8 cellular contexts compared by ENCODE assay signal in the genomic region with DNA sequence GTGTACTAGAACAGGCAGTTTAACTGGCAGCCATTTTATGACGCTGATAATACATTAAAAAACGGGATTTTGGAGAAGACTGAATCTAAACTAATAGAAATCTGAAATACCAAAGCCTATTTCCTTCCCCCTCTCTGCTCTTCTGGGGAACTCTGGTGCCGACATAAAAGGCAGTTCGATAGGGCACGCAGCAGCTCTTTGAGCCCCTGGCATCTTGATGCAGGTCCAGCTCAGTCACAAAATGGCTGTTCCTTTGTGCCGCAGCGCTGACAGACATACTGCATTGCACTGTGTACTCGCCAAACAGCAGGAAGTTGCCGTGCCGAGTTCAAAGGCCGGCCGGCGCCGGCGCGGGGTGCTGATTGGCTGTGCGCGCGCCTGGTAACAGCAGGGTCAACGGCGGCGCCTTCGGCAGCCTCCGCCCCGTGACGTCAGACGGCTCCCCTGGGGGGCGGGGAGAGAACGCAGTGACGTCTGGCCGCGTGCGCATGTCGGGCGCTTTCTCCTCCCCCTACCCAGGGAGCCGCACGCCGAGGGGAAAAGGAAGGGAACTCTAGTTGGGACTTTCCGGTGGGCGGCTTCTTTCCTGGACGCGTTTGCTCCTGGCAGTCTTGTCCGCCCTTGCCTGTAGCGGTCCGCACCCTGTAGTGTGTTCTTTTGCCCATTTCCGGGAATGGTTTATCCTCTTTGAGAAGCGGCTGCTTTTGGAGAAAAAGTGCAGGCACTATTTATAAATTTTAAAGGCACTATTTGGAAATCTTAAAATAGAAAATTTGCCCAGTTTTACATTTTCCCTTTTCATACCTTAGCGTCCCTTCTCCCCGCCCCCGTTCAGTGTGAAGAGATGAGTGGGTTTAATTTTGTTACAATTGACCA. TPM values are rescaled to one million over a fixed set of nuclear protein-coding genes. Genes with fewer than 3 reads are reported as not detected.
A peak's percentile ranks its signal among the peaks of the same experiment; 100 is the strongest.
DNase-seq lines count a peak whose midpoint lies in the region; ATAC-seq and TF ChIP-seq lines count a peak whose summit lies in the region.

No MANE protein-coding gene starts in this region.

- DNase-seq in DMS79 (lab: John Stamatoyannopoulos, UW) = peak; percentile 87
- DNase-seq in KG1 (lab: John Stamatoyannopoulos, UW) = peak; percentile 96
- DNase-seq in activated T-cell treated with anti-CD3 and anti-CD28 coated beads, Interleukin-2, amount 50 U/mL, for 48 hours = peak; percentile 99
- peak; percentile 97 to 99 for DNase-seq in stimulated activated CD8-positive, alpha-beta memory T cell treated with anti-CD3 and anti-CD28 coated beads, Interleukin-7, amount 100 ng/mL, for 1 hour (ENCODE audit: low read depth in 2 of 2)

- peak overlapping the region; percentile 94 for H3K9ac ChIP-seq in muscle layer of colon (ENCODE audit: low read length)

- no peaks in the 10 kb centered on the region for H3K9me3 ChIP-seq in muscle layer of colon (ENCODE audit: low read length)

- H3K27ac ChIP-seq in muscle layer of colon (ENCODE audit: low read depth, low read length) = peak overlapping the region; percentile 91

- H3K27me3 ChIP-seq in muscle layer of colon (ENCODE audit: control insufficient read depth in 1 of 2, insufficient read depth in 2 of 2, low read length in 2 of 2) = no peaks in the 10 kb centered on the region

- H3K4me1 ChIP-seq in muscle layer of colon (ENCODE audit: insufficient read depth, low read length) = peaks cover 46% of the 10 kb centered on the region

- no peaks in the 10 kb centered on the region for H3K36me3 ChIP-seq in muscle layer of colon (ENCODE audit: insufficient read depth, low read length)

- ATAC-seq in GM21737 (IDR thresholded peaks at IDR 0.05; ENCODE audit: unreplicated experiment) = peak; percentile 80
- peak; percentile 92 for ATAC-seq in esophagus mucosa

- peak overlapping the region; percentile 22 to 89 for H3K4me3 ChIP-seq in muscle layer of colon (ENCODE audit: low read depth in 1 of 2, low read length in 2 of 2)

TF ChIP-seq in PFSK-1, 5 proteins besides CTCF, POLR2A, EP300 and RAD21:
- TF ChIP-seq SIN3A (IDR thresholded peaks at IDR 0.05; ENCODE audit: borderline replicate concordance, insufficient read depth, low read length) = peak; percentile 32
- peak; percentile 99 for TF ChIP-seq FOXP2 (optimal IDR thresholded peaks at IDR 0.05; ENCODE audit: borderline replicate concordance, extremely low read depth, extremely low read length, insufficient read depth)
- TF ChIP-seq TAF1 (IDR thresholded peaks at IDR 0.05; ENCODE audit: borderline replicate concordance, insufficient read depth, low read length) = peak; percentile 89; the same call in 1 of the 2 replicates
- TF ChIP-seq, protein P1, sequence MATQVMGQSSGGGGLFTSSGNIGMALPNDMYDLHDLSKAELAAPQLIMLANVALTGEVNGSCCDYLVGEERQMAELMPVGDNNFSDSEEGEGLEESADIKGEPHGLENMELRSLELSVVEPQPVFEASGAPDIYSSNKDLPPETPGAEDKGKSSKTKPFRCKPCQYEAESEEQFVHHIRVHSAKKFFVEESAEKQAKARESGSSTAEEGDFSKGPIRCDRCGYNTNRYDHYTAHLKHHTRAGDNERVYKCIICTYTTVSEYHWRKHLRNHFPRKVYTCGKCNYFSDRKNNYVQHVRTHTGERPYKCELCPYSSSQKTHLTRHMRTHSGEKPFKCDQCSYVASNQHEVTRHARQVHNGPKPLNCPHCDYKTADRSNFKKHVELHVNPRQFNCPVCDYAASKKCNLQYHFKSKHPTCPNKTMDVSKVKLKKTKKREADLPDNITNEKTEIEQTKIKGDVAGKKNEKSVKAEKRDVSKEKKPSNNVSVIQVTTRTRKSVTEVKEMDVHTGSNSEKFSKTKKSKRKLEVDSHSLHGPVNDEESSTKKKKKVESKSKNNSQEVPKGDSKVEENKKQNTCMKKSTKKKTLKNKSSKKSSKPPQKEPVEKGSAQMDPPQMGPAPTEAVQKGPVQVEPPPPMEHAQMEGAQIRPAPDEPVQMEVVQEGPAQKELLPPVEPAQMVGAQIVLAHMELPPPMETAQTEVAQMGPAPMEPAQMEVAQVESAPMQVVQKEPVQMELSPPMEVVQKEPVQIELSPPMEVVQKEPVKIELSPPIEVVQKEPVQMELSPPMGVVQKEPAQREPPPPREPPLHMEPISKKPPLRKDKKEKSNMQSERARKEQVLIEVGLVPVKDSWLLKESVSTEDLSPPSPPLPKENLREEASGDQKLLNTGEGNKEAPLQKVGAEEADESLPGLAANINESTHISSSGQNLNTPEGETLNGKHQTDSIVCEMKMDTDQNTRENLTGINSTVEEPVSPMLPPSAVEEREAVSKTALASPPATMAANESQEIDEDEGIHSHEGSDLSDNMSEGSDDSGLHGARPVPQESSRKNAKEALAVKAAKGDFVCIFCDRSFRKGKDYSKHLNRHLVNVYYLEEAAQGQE (IDR thresholded peaks at IDR 0.05; ENCODE audit: insufficient read depth in 1 of 2, low read depth in 2 of 2, low read length in 2 of 2) = peak in 1 of 2 experiments; percentile 55; a peak in 2 of 4 replicates
- TF ChIP-seq POLR2AphosphoS5 (IDR thresholded peaks at IDR 0.05; ENCODE audit: low read depth, low read length) = peak; percentile 94

RNA-seq across cellular contexts. Expression of gene CHD2, which starts 4.1 kb away (rescaled TPM):
- polyA plus RNA-seq in PFSK-1 (2012; ENCODE audit: insufficient read length, low read depth) = 44.1 TPM
- 67.5 TPM for total RNA-seq in esophagus mucosa

Comparison
In these comparisons a context has a peak if more than half of its experiments do, and no peak if none do; other contexts are left out.
1. Peak in every context shown above with its lines: DNase-seq, ATAC-seq, H3K4me3 ChIP-seq and H3K27ac ChIP-seq.